In the genomic region with DNA sequence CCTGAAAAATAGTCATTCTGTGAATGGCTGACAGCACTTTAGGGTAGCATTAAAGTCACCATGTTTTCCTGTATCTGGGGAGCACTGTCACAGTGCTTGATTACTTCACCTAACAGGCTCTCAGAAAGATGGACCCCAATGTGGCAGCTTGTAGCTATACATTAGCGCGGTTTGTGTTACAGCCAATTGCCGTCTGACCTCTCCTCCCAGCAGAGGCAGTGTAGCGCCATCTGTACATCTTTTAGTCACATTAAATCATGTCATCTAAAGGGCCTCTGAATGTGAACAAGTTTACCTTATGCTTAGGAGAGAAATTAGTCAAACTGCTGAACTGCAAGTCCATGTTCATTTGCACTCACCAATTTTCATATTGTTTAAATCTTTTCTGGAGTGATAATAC, we compare ENCODE assay signal across 1 cellular context.
TF ChIP-seq lines count a peak whose summit lies in the region.

No MANE protein-coding gene starts in this region.

TF ChIP-seq in H1, 55 proteins besides CTCF, POLR2A, EP300 and RAD21:
- TF ChIP-seq SRF (IDR thresholded peaks at IDR 0.05; ENCODE audit: low read depth, low read length) (no peak), FOSL1 (IDR thresholded peaks at IDR 0.05; ENCODE audit: insufficient read depth, low read depth, low read length) (no peak), JUND (IDR thresholded peaks at IDR 0.05; ENCODE audit: low read length) (no peak), TAF7 (optimal IDR thresholded peaks at IDR 0.05; ENCODE audit: borderline replicate concordance, low read depth, low read length) (no peak), NRF1 (IDR thresholded peaks at IDR 0.05; ENCODE audit: low read depth, low read length) (no peak), SP1 (IDR thresholded peaks at IDR 0.05; ENCODE audit: low read depth, low read length) (no peak), SAP30 (IDR thresholded peaks at IDR 0.05; ENCODE audit: insufficient read depth, insufficient replicate concordance, low read length) (no peak), HDAC2 (IDR thresholded peaks at IDR 0.05; ENCODE audit: borderline replicate concordance in 1 of 2, low read depth in 2 of 2, low read length in 2 of 2) (no peak), CHD7 (IDR thresholded peaks at IDR 0.05; ENCODE audit: insufficient replicate concordance, low read length) (no peak), CTBP2 (IDR thresholded peaks at IDR 0.05; ENCODE audit: borderline replicate concordance, insufficient read depth, insufficient read length, low read length) (no peak), BACH1 (IDR thresholded peaks at IDR 0.05; ENCODE audit: low read length) (no peak), CEBPB (IDR thresholded peaks at IDR 0.05; ENCODE audit: low read depth, low read length) (no peak), ZNF274 (IDR thresholded peaks at IDR 0.05; ENCODE audit: borderline replicate concordance, extremely low read depth, low read length) (no peak), EGR1 (IDR thresholded peaks at IDR 0.05; ENCODE audit: borderline replicate concordance, low read depth, low read length) (no peak), SUZ12 (IDR thresholded peaks at IDR 0.05; ENCODE audit: low read length) (no peak), SP2 (IDR thresholded peaks at IDR 0.05; ENCODE audit: low read length) (no peak), GTF2F1 (IDR thresholded peaks at IDR 0.05; ENCODE audit: borderline replicate concordance, low read depth, low read length) (no peak), KDM5A (IDR thresholded peaks at IDR 0.05; ENCODE audit: low read length) (no peak), KDM4A (IDR thresholded peaks at IDR 0.05; ENCODE audit: low read depth, low read length, severe bottlenecking) (no peak)
